In genomic region chr2:185894223-185894622, GRCh38 we compare ENCODE assay signal across 34 cellular contexts.
"Had no signal": no experiment of that assay in that cellular context is flagged by ENCODE, and none has a peak within 500 bp of the region (broad histone marks: within the 10 kb centered on the region; RNA-seq: fewer than 3 reads in every experiment).

No MANE protein-coding gene starts in this region.

- ATAC-seq: activated naive CD4-positive, alpha-beta T cell treated with anti-CD3 and anti-CD28 coated beads, Interleukin-2, amount 50 U/mL, for 72 hours; activated naive CD8-positive, alpha-beta T cell treated with anti-CD3 and anti-CD28 coated beads, Interleukin-2, amount 50 U/mL, for 24 hours; activated T-cell treated with anti-CD3 and anti-CD28 coated beads, Interleukin-2, amount 50 U/mL, for 4 hours; activated T-cell treated with anti-CD3 and anti-CD28 coated beads, Interleukin-2, amount 50 U/mL, for 72 hours; activated T-helper 17 cell treated with anti-CD3 and anti-CD28 coated beads, Interleukin-2, amount 50 U/mL, for 72 hours; body of pancreas had no signal

- H3K27me3 ChIP-seq: adrenal gland, ascending aorta, body of pancreas, brain microvascular endothelial cell, breast epithelium, cardiac muscle cell had no signal

- DNase-seq: activated effector memory CD4-positive, alpha-beta T cell treated with anti-CD3 and anti-CD28 coated beads, Interleukin-2, amount 50 U/mL, for 16 hours; activated effector memory CD4-positive, alpha-beta T cell treated with Interleukin-2 at 50 U/mL for 16 hours; activated gamma-delta T cell; activated gamma-delta T cell treated with Interleukin-2 at 50 U/mL for 16 hours; activated naive CD4-positive, alpha-beta T cell; activated naive CD4-positive, alpha-beta T cell treated with anti-CD3 and anti-CD28 coated beads for 36 hours; activated naive CD4-positive, alpha-beta T cell treated with anti-CD3 and anti-CD28 coated beads, Interleukin-2, amount 10 ng/mL, durations not matched to agents 7 days and 5 days; activated naive CD4-positive, alpha-beta T cell treated with anti-CD3 and anti-CD28 coated beads, Interleukin-2, amount 50 U/mL, for 16 hours; activated naive CD4-positive, alpha-beta T cell treated with Interleukin-2 at 50 U/mL for 16 hours; activated naive CD8-positive, alpha-beta T cell treated with anti-CD3 and anti-CD28 coated beads for 36 hours; activated naive CD8-positive, alpha-beta T cell treated with anti-CD3 and anti-CD28 coated beads, Interleukin-2, amount 10 ng/mL, durations not matched to agents 7 days and 5 days; activated naive CD8-positive, alpha-beta T cell treated with anti-CD3 and anti-CD28 coated beads, Interleukin-2, amount 50 U/mL, for 24 hours; activated T-cell treated with anti-CD3 and anti-CD28 coated beads, Interleukin-2, amount 50 U/mL, for 1 hour; activated T-cell treated with anti-CD3 and anti-CD28 coated beads, Interleukin-2, amount 50 U/mL, for 24 hours; activated T-cell treated with anti-CD3 and anti-CD28 coated beads, Interleukin-2, amount 50 U/mL, for 4 hours; activated T-cell treated with anti-CD3 and anti-CD28 coated beads, Interleukin-2, amount 50 U/mL, for 48 hours; activated T-cell treated with anti-CD3 and anti-CD28 coated beads, Interleukin-2, amount 50 U/mL, for 72 hours; adrenal gland; amniotic stem cell; amygdala; anterior cingulate cortex; aorta; body of pancreas; brain microvascular endothelial cell; caudate nucleus; central memory CD4-positive, alpha-beta T cell; cerebellar nuclear complex had no signal

- H3K4me1 ChIP-seq: adrenal gland, ascending aorta, body of pancreas, breast epithelium had no signal

- H3K36me3 ChIP-seq: adrenal gland, ascending aorta, brain microvascular endothelial cell, breast epithelium, cardiac muscle cell had no signal

- H3K27ac ChIP-seq: adrenal gland, ascending aorta, body of pancreas, brain microvascular endothelial cell, breast epithelium, cardiac muscle cell had no signal

- H3K4me3 ChIP-seq: adrenal gland, ascending aorta, body of pancreas, breast epithelium, cardiac muscle cell had no signal

- H3K9me3 ChIP-seq: adrenal gland, ascending aorta, body of pancreas, breast epithelium had no signal

- FAIRE-seq: astrocyte, bronchial epithelial cell had no signal
